22 cellular contexts compared by ENCODE assay signal in genomic region chr6:156735751-156736150, GRCh38.
"Had no signal": no experiment of that assay in that cellular context is flagged by ENCODE, and none has a peak within 500 bp of the region (broad histone marks: within the 10 kb centered on the region; RNA-seq: fewer than 3 reads in every experiment).

No MANE protein-coding gene starts in this region.

- DNase-seq: Karpas-422, KG1, MM.1S, NCI-H1092 treated with DMSO at 0.1 percent for 48 hours, NCI-H1436, NCI-H187, NCI-H2029, NCI-H2081 treated with DMSO at 0.1 percent for 48 hours, NCI-H2171, NCI-H226, NCI-H446, NCI-H510A, NCI-H524 treated with DMSO at 0.1 percent for 48 hours, NCI-H69, NCI-H774, OCI-M1, PC-9, Peyer's patch, SHP77, SK-N-SH, SW 1271 had no signal

- H3K4me2 ChIP-seq: PC-9, SK-N-SH had no signal

- H3K36me3 ChIP-seq: Peyer's patch had no signal

- H3K27me3 ChIP-seq: Peyer's patch had no signal

- H3K4me1 ChIP-seq: Peyer's patch had no signal

- H2AFZ ChIP-seq: PC-9 had no signal

- H3K27ac ChIP-seq: PC-9, Peyer's patch, RWPE1 had no signal

- H3K9me3 ChIP-seq: Peyer's patch had no signal

- H3K9me2 ChIP-seq: SK-N-SH had no signal

- H3K9ac ChIP-seq: SK-N-SH had no signal

- H3K4me3 ChIP-seq: PC-9, Peyer's patch had no signal
